Comparison of ENCODE assay signal across 8 cellular contexts in the genomic region with DNA sequence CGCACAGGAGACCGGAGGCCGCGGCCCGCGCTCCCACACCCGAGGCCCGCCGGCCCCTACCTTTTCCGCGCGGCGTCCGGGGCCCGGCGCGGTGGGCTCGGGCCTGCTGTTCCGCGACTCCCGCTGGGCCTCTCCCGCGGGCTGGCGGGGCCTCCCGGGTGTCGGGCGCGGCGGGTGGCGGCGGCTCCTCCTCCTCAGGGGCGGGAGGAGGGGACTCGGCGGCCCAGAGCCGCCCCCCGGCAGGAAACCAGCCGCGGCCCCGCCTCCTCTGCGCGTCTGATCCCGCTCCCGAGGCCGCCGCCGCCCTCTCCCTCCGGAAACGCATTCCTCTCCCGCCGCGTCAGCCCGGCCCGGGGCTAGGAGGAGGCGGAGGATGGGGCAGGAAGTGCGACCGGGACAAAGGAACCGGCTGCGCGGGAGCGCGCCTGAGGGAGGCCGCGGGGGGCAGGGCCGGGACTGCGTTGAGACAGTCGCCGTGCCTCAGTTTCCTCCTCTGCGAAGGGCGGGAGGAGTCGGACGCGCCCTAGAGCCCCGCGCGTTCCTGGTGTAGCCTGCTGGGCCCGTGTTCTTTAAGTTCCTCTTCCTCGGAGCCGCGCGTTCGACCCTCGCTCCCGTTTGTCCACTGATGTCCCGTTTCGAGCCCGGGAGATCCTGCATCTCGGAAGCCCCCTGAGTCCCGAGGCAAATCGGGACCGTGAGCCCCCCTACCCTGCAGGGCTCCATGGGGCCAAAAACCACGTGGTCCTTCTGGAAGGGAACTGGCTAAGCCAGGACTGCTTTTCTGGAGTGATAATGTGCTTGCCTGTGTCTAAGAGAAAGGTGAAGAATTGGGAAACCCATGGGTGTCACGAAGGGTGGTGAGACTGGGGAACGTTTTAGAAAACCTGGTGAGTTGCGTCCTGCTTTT. TPM values are rescaled to one million over a fixed set of nuclear protein-coding genes. Genes with fewer than 3 reads are reported as not detected.
DNase-seq lines count a peak whose midpoint lies in the region; ATAC-seq and TF ChIP-seq lines count a peak whose summit lies in the region.

A gene (minus strand): TSS at position 146 of the 907 bp plus-strand sequence. CDS start 22,672 bp downstream, outside the sequence.

- intact Hi-C loops in T-helper 1 cell treated with Interleukin-12 subunit alpha and Interleukin-12 subunit beta and Interleukin-4 antibody, amounts not matched to agents 30 ng/mL and 1 ng/mL, for 36 hours (cut with micrococcal nuclease) = loop anchor here (1.0 to 5.0 kb wide), 5 partner anchors 181 to 1636 kb away; a partner anchor contains a TSS
- intact Hi-C loops in left cardiac atrium (cut with DNase I) (no loop called here), posterior vena cava (cut with DNase I) (loop anchor here in 1 of 2 donors (2.0 kb wide), 1 partner anchor 46 kb away; no protein-coding TSS in a partner anchor)

- no peaks in the 10 kb centered on the region for H3K9me3 ChIP-seq in upper lobe of left lung

- DNase-seq in NCI-H146 (lab: John Stamatoyannopoulos, UW) (peak; percentile 96), amniotic stem cell (lab: John Stamatoyannopoulos, UW) (peak; percentile 94), left cardiac atrium (peak; percentile 98), posterior vena cava (ENCODE audit: low spot score) (peak; percentile 99), upper lobe of left lung (peak; percentile 97 to 99)

- TF ChIP-seq EP300 in upper lobe of left lung (IDR thresholded peaks at IDR 0.05) = peak in 2 of 4 donors; percentile 70 to 94

- no peaks in the 10 kb centered on the region for H3K36me3 ChIP-seq in upper lobe of left lung

- peak within 1 kb of the TSS; percentile 80 for H3K4me3 ChIP-seq in GM12875 (ENCODE audit: low read depth, low read length)
- peak within 1 kb of the TSS; percentile 75 to 94 (median 85) for H3K4me3 ChIP-seq in upper lobe of left lung

- H3K27ac ChIP-seq in upper lobe of left lung = peak within 1 kb of the TSS; percentile 97 to 99 (median 99)

- TF ChIP-seq POLR2A in upper lobe of left lung (IDR thresholded peaks at IDR 0.05) = peak in 3 of 4 donors; percentile 87 to 99 (median 97)

- WGBS in upper lobe of left lung, 2 donors = 1 to 2% methylated on average over 3 to 82 of the region's 94 CpGs

- no peak for TF ChIP-seq CTCF in GM12875 (IDR thresholded peaks at IDR 0.05; ENCODE audit: borderline replicate concordance, insufficient read depth, low read depth, low read length)
- peak in 3 of 6 experiments; percentile 3 to 12 (median 8) for TF ChIP-seq CTCF in upper lobe of left lung (IDR thresholded peaks at IDR 0.05)

- no peaks in the 10 kb centered on the region for H3K27me3 ChIP-seq in upper lobe of left lung

- H3K4me1 ChIP-seq in upper lobe of left lung = peaks cover 43 to 67% (median 54%) of the 10 kb centered on the region in 4 donors

- ATAC-seq in HG02798 (IDR thresholded peaks at IDR 0.05; ENCODE audit: poor library complexity, unreplicated experiment) (peak; percentile 87), left cardiac atrium (peak; percentile 95 to 96), upper lobe of left lung (ENCODE audit: low FRiP score in 2 of 2) (peak; percentile 97 to 98)

RNA-seq across cellular contexts. Expression of the gene that starts here (rescaled TPM):
- 44.4 and 47.1 TPM in 2 replicates for total RNA-seq in T-helper 1 cell treated with Interleukin-12 subunit alpha and Interleukin-12 subunit beta and Interleukin-4 antibody, amounts not matched to agents 30 ng/mL and 1 ng/mL, for 36 hours
- total RNA-seq in left cardiac atrium (100 to 1,000 TPM; 462 to 660 TPM), posterior vena cava (1,000 to 10,000 TPM; 1,298 to 1,367 TPM), upper lobe of left lung (100 to 1,000 TPM in 5 of 6 donors, 10 to 100 TPM in 1; 94.3 to 492 (median 340) TPM)

Comparison
In these comparisons a context has a peak if more than half of its experiments do, and no peak if none do; other contexts are left out.
1. Peak in every context shown above with its lines: DNase-seq, ATAC-seq, H3K4me3 ChIP-seq and H3K27ac ChIP-seq.